In the genomic region with DNA sequence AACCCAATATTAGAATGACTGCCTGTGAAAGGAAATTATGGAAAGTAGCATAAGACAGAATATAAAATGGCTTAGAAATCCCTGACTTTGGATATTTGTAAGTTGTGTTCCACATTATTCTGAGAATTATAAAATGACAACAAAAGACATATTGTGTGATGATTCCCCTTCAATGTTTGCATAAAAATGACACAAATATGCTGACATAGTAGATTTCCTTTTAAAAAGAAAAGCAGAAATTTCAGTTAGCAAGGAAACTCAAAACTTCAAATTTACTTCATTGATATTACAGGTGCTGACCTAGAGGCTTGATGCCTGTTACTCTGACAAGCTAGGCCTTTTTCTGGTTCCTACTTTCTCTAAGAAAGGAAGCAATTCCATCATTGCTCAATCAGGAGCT, we compare ENCODE assay signal across 34 cellular contexts.
"Had no signal": no experiment of that assay in that cellular context is flagged by ENCODE, and none has a peak within 500 bp of the region (broad histone marks: within the 10 kb centered on the region; RNA-seq: fewer than 3 reads in every experiment).

No MANE protein-coding gene starts in this region.

- H3K27ac ChIP-seq: adrenal gland, body of pancreas, brain microvascular endothelial cell, breast epithelium, VCaP had no signal

- H3K4me3 ChIP-seq: adrenal gland, body of pancreas, breast epithelium had no signal

- H3K4me1 ChIP-seq: adrenal gland, body of pancreas, breast epithelium had no signal

- H3K27me3 ChIP-seq: adrenal gland, body of pancreas, brain microvascular endothelial cell, breast epithelium had no signal

- FAIRE-seq: astrocyte, colon, TTC549 had no signal

- H3K9me3 ChIP-seq: adrenal gland, body of pancreas had no signal

- H3K36me3 ChIP-seq: adrenal gland, brain microvascular endothelial cell, breast epithelium had no signal

- DNase-seq: activated B cell treated with CpG ODN at 0.5 μM for 24 hours; activated CD4-positive, alpha-beta memory T cell treated with anti-CD3 and anti-CD28 coated beads for 36 hours; activated CD4-positive, alpha-beta T cell treated with anti-CD3 and anti-CD28 coated beads for 4 hours; activated CD4-positive, alpha-beta T cell treated with anti-CD3 and anti-CD28 coated beads, Interleukin-2, amount 10 ng/mL, durations not matched to agents 24 days and 14 days; activated CD4-positive, alpha-beta T cell treated with anti-CD3 and anti-CD28 coated beads, Interleukin-2, amount 50 U/mL, for 1 hour; activated CD4-positive, alpha-beta T cell treated with anti-CD3 and anti-CD28 coated beads, Interleukin-2, amount 50 U/mL, for 4 hours; activated CD4-positive, CD25-positive, alpha-beta regulatory T cell treated with anti-CD3 and anti-CD28 coated beads, Interleukin-2, amount 50 U/mL, for 72 hours; activated CD8-positive, alpha-beta memory T cell treated with anti-CD3 and anti-CD28 coated beads, Interleukin-2, amount 50 U/mL, for 4 hours; activated CD8-positive, alpha-beta T cell treated with anti-CD3 and anti-CD28 coated beads for 36 hours; activated effector memory CD4-positive, alpha-beta T cell treated with anti-CD3 and anti-CD28 coated beads, Interleukin-2, amount 50 U/mL, for 16 hours; activated gamma-delta T cell treated with Interleukin-2 at 50 U/mL for 16 hours; activated naive CD4-positive, alpha-beta T cell; activated naive CD4-positive, alpha-beta T cell treated with anti-CD3 and anti-CD28 coated beads for 36 hours; activated naive CD4-positive, alpha-beta T cell treated with anti-CD3 and anti-CD28 coated beads, Interleukin-2, amount 50 U/mL, for 16 hours; activated naive CD8-positive, alpha-beta T cell treated with anti-CD3 and anti-CD28 coated beads for 36 hours; activated T-cell treated with anti-CD3 and anti-CD28 coated beads for 4 hours; activated T-cell treated with anti-CD3 and anti-CD28 coated beads, Interleukin-2, amount 50 U/mL, for 1 hour; activated T-cell treated with anti-CD3 and anti-CD28 coated beads, Interleukin-2, amount 50 U/mL, for 4 hours; activated T-cell treated with anti-CD3 and anti-CD28 coated beads, Interleukin-2, amount 50 U/mL, for 72 hours; adrenal gland; amniotic stem cell; aorta; body of pancreas; brain microvascular endothelial cell; central memory CD4-positive, alpha-beta T cell; T-helper 2 cell; T-helper 9 cell had no signal

- ATAC-seq: activated CD8-positive, alpha-beta T cell treated with anti-CD3 and anti-CD28 coated beads for 36 hours; activated naive CD4-positive, alpha-beta T cell treated with anti-CD3 and anti-CD28 coated beads, Interleukin-2, amount 50 U/mL, for 72 hours; activated T-cell treated with anti-CD3 and anti-CD28 coated beads, Interleukin-2, amount 50 U/mL, for 4 hours; activated T-cell treated with anti-CD3 and anti-CD28 coated beads, Interleukin-2, amount 50 U/mL, for 72 hours; activated T-helper 17 cell treated with anti-CD3 and anti-CD28 coated beads, Interleukin-2, amount 50 U/mL, for 72 hours; body of pancreas had no signal
